Comparison of ENCODE assay signal across 8 cellular contexts in genomic region chr10:11227103-11227502, GRCh38.
A peak's percentile ranks its signal among the peaks of the same experiment; 100 is the strongest.
DNase-seq lines count a peak whose midpoint lies in the region; ATAC-seq and TF ChIP-seq lines count a peak whose summit lies in the region.

No MANE protein-coding gene starts in this region.

- peak overlapping the region; percentile 74 to 77 for H3K4me3 Mint-ChIP-seq in effector memory CD8-positive, alpha-beta T cell

- H3K36me3 Mint-ChIP-seq in effector memory CD8-positive, alpha-beta T cell (ENCODE audit: insufficient read depth): peaks cover 98% of the 10 kb centered on the region

- H3K36me3 ChIP-seq in PC-3 (ENCODE audit: low read depth, low read length): no peaks in the 10 kb centered on the region

- peak overlapping the region; percentile 89 to 95 for H3K27ac Mint-ChIP-seq in effector memory CD8-positive, alpha-beta T cell

- peak in 2 of 3 experiments; percentile 38 to 41 for DNase-seq in effector memory CD8-positive, alpha-beta T cell
- no peak for DNase-seq in stimulated activated CD4-positive, alpha-beta T cell treated with anti-CD3 and anti-CD28 coated beads, Interleukin-4, amount 100 ng/mL, for 4 hours
- no peak for DNase-seq in dedifferentiated amniotic fluid mesenchymal stem cell (ENCODE audit: extremely low spot score)
- no peak for DNase-seq in PC-3
- no peak for DNase-seq in NCI-H2029 treated with DMSO at 0.1 percent for 48 hours (lab: John Stamatoyannopoulos, UW)

- H3K27me3 ChIP-seq in PC-3 (ENCODE audit: low read length): peaks cover 18% of the 10 kb centered on the region; the same call in 1 of the 2 replicates

- no peaks in the 10 kb centered on the region for H3K4me1 ChIP-seq in PC-3 (ENCODE audit: insufficient read depth, low read length)

- peaks cover 76 to 87% of the 10 kb centered on the region in 2 donors for H3K4me1 Mint-ChIP-seq in effector memory CD8-positive, alpha-beta T cell (ENCODE audit: low read depth in 2 of 2)

- intact Hi-C loops in PC-3 (cut with micrococcal nuclease): no loop called here

- ATAC-seq in GM18511 (IDR thresholded peaks at IDR 0.05; ENCODE audit: unreplicated experiment) (peak; percentile 62), GM21447 (IDR thresholded peaks at IDR 0.05; ENCODE audit: unreplicated experiment) (peak; percentile 59), HG03354 (IDR thresholded peaks at IDR 0.05; ENCODE audit: poor library complexity, severe bottlenecking, unreplicated experiment) (peak; percentile 49), PC-3 (no peak)
- peak; percentile 53 for ATAC-seq in effector memory CD8-positive, alpha-beta T cell (replicated peaks)

- TF ChIP-seq CTCF in PC-3 (conservative IDR thresholded peaks at IDR 0.05; ENCODE audit: low read depth, low read length): no peak

- H3K9me3 ChIP-seq in PC-3 (ENCODE audit: low read length): no peaks in the 10 kb centered on the region

- no peaks in the 10 kb centered on the region for H3K79me2 ChIP-seq in PC-3 (ENCODE audit: low read length)

- no peaks in the 10 kb centered on the region for H3K9me3 Mint-ChIP-seq in effector memory CD8-positive, alpha-beta T cell

- H3K27ac ChIP-seq in PC-3 (ENCODE audit: low read length): no peak overlapping the region

- no peaks in the 10 kb centered on the region for H3F3A ChIP-seq in PC-3 (ENCODE audit: low read length, unreplicated experiment)

- CTCF ChIA-PET in PC-3 (lab: Charles Lee): no interaction called here

- BruUV-seq in PC-3 (replicated peaks; lab: Mats Ljungman, UMichigan): no TSS peak

- POLR2A ChIA-PET in PC-3 (lab: Charles Lee; ENCODE audit: unreplicated experiment): no interaction called here

- no peak overlapping the region for H3K4me2 ChIP-seq in PC-3 (ENCODE audit: low read length)

- no peak overlapping the region for H2AFZ ChIP-seq in PC-3 (ENCODE audit: low read length)

- H3K4me3 ChIP-seq in PC-3 (ENCODE audit: low read length): no peak overlapping the region

- H3K9ac ChIP-seq in PC-3 (ENCODE audit: low read length): no peak overlapping the region

- no peaks in the 10 kb centered on the region for H3K27me3 Mint-ChIP-seq in effector memory CD8-positive, alpha-beta T cell

- H4K20me1 ChIP-seq in PC-3 (ENCODE audit: low read length): no peaks in the 10 kb centered on the region

- H3K9me2 ChIP-seq in PC-3 (replicated peaks; ENCODE audit: low read length): no peaks in the 10 kb centered on the region

Comparison
In these comparisons a context has a peak if more than half of its experiments do, and no peak if none do; other contexts are left out.
1. DNase-seq: peak in effector memory CD8-positive, alpha-beta T cell (2 of 3); none in stimulated activated CD4-positive, alpha-beta T cell treated with anti-CD3 and anti-CD28 coated beads, Interleukin-4, amount 100 ng/mL, for 4 hours (0 of 2), dedifferentiated amniotic fluid mesenchymal stem cell (single experiment), PC-3 (single experiment) and NCI-H2029 treated with DMSO at 0.1 percent for 48 hours (single experiment).